ENCODE assay signal across 8 cellular contexts in the genomic region with DNA sequence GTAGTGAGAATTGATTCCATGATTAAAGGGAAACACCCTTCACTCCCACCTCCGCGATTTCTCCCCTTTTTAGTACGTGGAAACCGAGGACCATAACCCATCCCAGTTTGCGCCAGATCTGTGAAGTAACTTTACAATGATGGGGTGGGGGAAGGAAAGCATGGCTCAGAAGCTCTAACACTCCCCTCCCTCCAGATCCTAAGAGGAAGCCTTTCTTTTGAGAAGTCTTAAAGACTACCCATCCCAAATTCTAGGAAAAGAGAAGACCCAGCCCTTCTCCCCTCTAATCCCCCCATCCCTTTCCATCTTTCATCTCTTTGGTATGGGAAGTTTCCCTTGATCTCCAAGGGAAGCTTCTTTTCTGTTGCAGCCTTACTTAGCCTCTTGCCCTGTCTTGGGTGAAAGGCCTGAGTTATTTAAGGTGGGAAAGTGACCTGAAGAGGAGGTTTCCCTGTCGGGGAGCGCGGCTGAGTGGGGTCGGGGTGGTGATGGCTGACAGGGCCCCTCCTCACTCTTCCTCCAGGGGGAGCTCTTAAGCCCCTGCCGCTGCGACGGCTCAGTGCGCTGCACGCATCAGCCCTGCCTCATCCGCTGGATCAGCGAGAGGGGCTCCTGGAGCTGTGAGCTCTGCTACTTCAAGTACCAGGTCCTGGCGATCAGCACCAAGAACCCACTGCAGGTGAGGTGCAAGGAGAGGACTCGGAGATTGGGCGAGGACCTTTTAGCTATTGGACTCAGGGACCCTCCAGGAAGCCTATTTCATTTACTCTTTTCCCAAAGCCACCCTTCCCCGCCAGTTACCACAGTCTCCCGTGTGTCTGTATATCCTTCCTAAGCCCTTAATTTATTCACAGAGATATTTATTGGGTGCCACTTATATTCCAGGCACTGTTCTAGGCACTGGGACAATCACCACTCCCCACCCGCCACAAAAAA. TPM values are rescaled to one million over a fixed set of nuclear protein-coding genes. Genes with fewer than 3 reads are reported as not detected.
DNase-seq lines count a peak whose midpoint lies in the region; FAIRE-seq and TF ChIP-seq lines count a peak whose summit lies in the region.

No MANE protein-coding gene starts in this region.

- H3K9me3 Mint-ChIP-seq in mesothelial cell of epicardium: no peaks in the 10 kb centered on the region

- H3K27me3 Mint-ChIP-seq in mesothelial cell of epicardium (ENCODE audit: low read depth): peaks cover 75% of the 10 kb centered on the region

- no peak overlapping the region for H3K9ac ChIP-seq in HUES64 (ENCODE audit: low read depth, low read length)

- peak; percentile 64 for TF ChIP-seq CTCF in VCaP (conservative IDR thresholded peaks at IDR 0.05)
- TF ChIP-seq CTCF in bronchial epithelial cell (IDR thresholded peaks at IDR 0.05; ENCODE audit: insufficient read depth, low read length, severe bottlenecking): peak; percentile 86
- peak; percentile 48 for TF ChIP-seq CTCF in mesothelial cell of epicardium (IDR thresholded peaks at IDR 0.05; ENCODE audit: unreplicated experiment)
- peak in 1 of 2 donors; percentile 55 for TF ChIP-seq CTCF in suprapubic skin (IDR thresholded peaks at IDR 0.05)

- 16% methylated on average over 16 of the region's 22 CpGs for WGBS in HUES64
- 59% methylated on average over 19 of the region's 22 CpGs for WGBS in suprapubic skin

- no peak for TF ChIP-seq EP300 in suprapubic skin (IDR thresholded peaks at IDR 0.05)

- H3K36me3 ChIP-seq in HUES64 (ENCODE audit: insufficient read depth, low read length): no peaks in the 10 kb centered on the region
- H3K36me3 ChIP-seq in bronchial epithelial cell (ENCODE audit: control insufficient read depth, insufficient read depth, low read length): peaks cover 2% of the 10 kb centered on the region
- H3K36me3 ChIP-seq in suprapubic skin: peaks cover 16% of the 10 kb centered on the region

- H3K4me3 ChIP-seq in HUES64 (ENCODE audit: low read length) (peak overlapping the region; percentile 47), bronchial epithelial cell (ENCODE audit: low read depth, low read length) (peak overlapping the region; percentile 45), suprapubic skin (peak overlapping the region; percentile 85)

- peak; percentile 64 for DNase-seq in GM12891 (ENCODE audit: insufficient read length, low spot score)
- DNase-seq in bronchial epithelial cell (ENCODE audit: low read depth): no peak
- peak in 1 of 2 experiments; percentile 62 for DNase-seq in mesothelial cell of epicardium (ENCODE audit: low spot score in 2 of 2, unreplicated experiment in 2 of 2)
- no peak for DNase-seq in suprapubic skin (ENCODE audit: low spot score in 2 of 2)
- no peak for DNase-seq in LoVo (ENCODE audit: low spot score)
- DNase-seq in T1000 (lab: John Stamatoyannopoulos, UW): no peak

- H3K4me3 Mint-ChIP-seq in mesothelial cell of epicardium: peak overlapping the region; percentile 68

- H3K27me3 ChIP-seq in HUES64 (ENCODE audit: insufficient read depth, low read length): peaks cover 47% of the 10 kb centered on the region
- H3K27me3 ChIP-seq in bronchial epithelial cell (ENCODE audit: control insufficient read depth, insufficient read depth, low read length): no peaks in the 10 kb centered on the region
- no peaks in the 10 kb centered on the region for H3K27me3 ChIP-seq in suprapubic skin

- H3K27ac ChIP-seq in HUES64 (ENCODE audit: low read depth, low read length) (no peak overlapping the region), VCaP (peak overlapping the region; percentile 90), suprapubic skin (no peak overlapping the region)

- H3K9me3 ChIP-seq in HUES64 (ENCODE audit: insufficient read depth, low read depth, low read length): no peaks in the 10 kb centered on the region
- no peaks in the 10 kb centered on the region for H3K9me3 ChIP-seq in suprapubic skin

- no peak for TF ChIP-seq POLR2A in GM12891 (IDR thresholded peaks at IDR 0.05; ENCODE audit: low read depth, low read length)
- no peak for TF ChIP-seq POLR2A in suprapubic skin (IDR thresholded peaks at IDR 0.05)

- peaks cover 7% of the 10 kb centered on the region for H3K36me3 Mint-ChIP-seq in mesothelial cell of epicardium

- H3K27ac Mint-ChIP-seq in mesothelial cell of epicardium: no peak overlapping the region

- peaks cover 18% of the 10 kb centered on the region for H3K4me1 ChIP-seq in HUES64 (ENCODE audit: insufficient read depth, low read length)
- peaks cover 41% of the 10 kb centered on the region for H3K4me1 ChIP-seq in suprapubic skin

- peaks cover 33% of the 10 kb centered on the region for H3K4me1 Mint-ChIP-seq in mesothelial cell of epicardium

- FAIRE-seq in GM12891 (lab: Jason Lieb, UNC) (peak; percentile 35), bronchial epithelial cell (lab: Jason Lieb, UNC) (no peak)

TF ChIP-seq in GM12891, 5 proteins besides CTCF, POLR2A, EP300 and RAD21:
- no peak for TF ChIP-seq SPI1 (IDR thresholded peaks at IDR 0.05; ENCODE audit: low read depth, low read length)
- TF ChIP-seq TAF1 (IDR thresholded peaks at IDR 0.05; ENCODE audit: low read depth, low read length): no peak
- TF ChIP-seq PAX5 (IDR thresholded peaks at IDR 0.05; ENCODE audit: insufficient read depth, low read length, severe bottlenecking): no peak
- TF ChIP-seq POU2F2 (IDR thresholded peaks at IDR 0.05; ENCODE audit: low read depth, low read length): no peak
- no peak for TF ChIP-seq POLR2AphosphoS5 (IDR thresholded peaks at IDR 0.05; ENCODE audit: low read depth, low read length)

RNA-seq across cellular contexts. Expression of gene MARCHF9, which starts 1.8 kb away (rescaled TPM):
- 6.8 TPM for polyA plus RNA-seq in GM12891 (2012; ENCODE audit: low read depth, missing spikeins)
- 3.7 TPM for polyA plus RNA-seq in HUES64 (2013, experiment 1 of 2)
- 4.6 TPM for polyA plus RNA-seq in HUES64 (2013, experiment 2 of 2)
- total RNA-seq in bronchial epithelial cell: 6.3 and 8.1 TPM in 2 replicates
- 11.0 to 13.2 TPM (median 12.7 TPM) in 3 replicates for total RNA-seq in mesothelial cell of epicardium
- total RNA-seq in suprapubic skin: 10 to 100 TPM; 10.2 to 26.6 (median 13.1) TPM

RNA-seq across cellular contexts. Expression of gene CDK4, which starts 4.6 kb away (rescaled TPM):
- 100 TPM for polyA plus RNA-seq in GM12891 (2012; ENCODE audit: low read depth, missing spikeins)
- 171 TPM for polyA plus RNA-seq in HUES64 (2013, experiment 1 of 2)
- 146 TPM for polyA plus RNA-seq in HUES64 (2013, experiment 2 of 2)
- 61.3 and 113 TPM in 2 replicates for total RNA-seq in bronchial epithelial cell
- 171 to 177 TPM (median 175 TPM) in 3 replicates for total RNA-seq in mesothelial cell of epicardium
- 10 to 100 TPM; 35.7 to 82.3 (median 47.0) TPM for total RNA-seq in suprapubic skin

RNA-seq across cellular contexts. Expression of gene CYP27B1, which starts 10.2 kb away (rescaled TPM):
- polyA plus RNA-seq in GM12891 (2012; ENCODE audit: low read depth, missing spikeins): 0.85 TPM
- polyA plus RNA-seq in HUES64 (2013, experiment 1 of 2): 0.95 TPM
- 1.2 TPM for polyA plus RNA-seq in HUES64 (2013, experiment 2 of 2)
- total RNA-seq in bronchial epithelial cell (0.77 and 3.9 TPM in 2 replicates), mesothelial cell of epicardium (3.3 to 4.7 TPM (median 4.0 TPM) in 3 replicates), suprapubic skin (1 to 10 TPM; 1.2 to 4.1 (median 2.0) TPM)

RNA-seq across cellular contexts. Expression of gene TSPAN31, which starts 11.8 kb away (rescaled TPM):
- polyA plus RNA-seq in GM12891 (2012; ENCODE audit: low read depth, missing spikeins): 24.1 TPM
- polyA plus RNA-seq in HUES64 (2013, experiment 1 of 2): 9.3 TPM
- 15.3 TPM for polyA plus RNA-seq in HUES64 (2013, experiment 2 of 2)
- total RNA-seq in bronchial epithelial cell (100 and 109 TPM in 2 replicates), mesothelial cell of epicardium (33.2 to 35.2 TPM (median 34.6 TPM) in 3 replicates), suprapubic skin (10 to 100 TPM; 29.8 to 54.7 (median 36.8) TPM)

RNA-seq across cellular contexts. Expression of gene METTL1, which starts 15.2 kb away (rescaled TPM):
- 21.1 TPM for polyA plus RNA-seq in GM12891 (2012; ENCODE audit: low read depth, missing spikeins)
- 42.8 TPM for polyA plus RNA-seq in HUES64 (2013, experiment 1 of 2)
- 36.9 TPM for polyA plus RNA-seq in HUES64 (2013, experiment 2 of 2)
- total RNA-seq in bronchial epithelial cell: 2.8 and 5.8 TPM in 2 replicates
- 31.3 to 32.3 TPM (median 32.1 TPM) in 3 replicates for total RNA-seq in mesothelial cell of epicardium
- total RNA-seq in suprapubic skin: 10 to 100 TPM in 3 of 4 donors, 1 to 10 TPM in 1; 9.1 to 24.1 (median 16.4) TPM
